22 cellular contexts compared by ENCODE assay signal in genomic region chr4:36786519-36786918, GRCh38.
DNase-seq lines count a peak whose midpoint lies in the region; ATAC-seq, FAIRE-seq and TF ChIP-seq lines count a peak whose summit lies in the region.
"Had no signal": no experiment of that assay in that cellular context is flagged by ENCODE, and none has a peak within 500 bp of the region (broad histone marks: within the 10 kb centered on the region; RNA-seq: fewer than 3 reads in every experiment).

No MANE protein-coding gene starts in this region.

- no peaks in the 10 kb centered on the region for H4K20me1 ChIP-seq in astrocyte (ENCODE audit: insufficient read depth, low read length)

- no peaks in the 10 kb centered on the region for H3K36me3 ChIP-seq in astrocyte (ENCODE audit: insufficient read depth, low read length)

- H3K9ac ChIP-seq in astrocyte (ENCODE audit: low read length) = no peak overlapping the region
- H3K9ac ChIP-seq: SK-N-SH had no signal

- H3K27me3 Mint-ChIP-seq in astrocyte (ENCODE audit: low read depth, unreplicated experiment) = no peaks in the 10 kb centered on the region
- H3K27me3 Mint-ChIP-seq: T-cell had no signal

- H3K4me1 ChIP-seq in astrocyte (ENCODE audit: insufficient read depth, low read length) = peaks cover 4% of the 10 kb centered on the region

- H2AFZ ChIP-seq in astrocyte (ENCODE audit: low read depth, low read length) = no peak overlapping the region

- peak; percentile 23 for FAIRE-seq in astrocyte (lab: Jason Lieb, UNC)
- FAIRE-seq: A204.1, H54 had no signal

- no peak for TF ChIP-seq CTCF in astrocyte (IDR thresholded peaks at IDR 0.05; ENCODE audit: insufficient read depth, low read depth, low read length)

- H3K9me3 Mint-ChIP-seq in astrocyte (ENCODE audit: unreplicated experiment) = no peaks in the 10 kb centered on the region
- H3K9me3 Mint-ChIP-seq: T-cell had no signal

- no peak overlapping the region for H3K4me3 Mint-ChIP-seq in astrocyte (ENCODE audit: unreplicated experiment)
- H3K4me3 Mint-ChIP-seq: T-cell had no signal

- H3K4me1 Mint-ChIP-seq in astrocyte (ENCODE audit: low read depth, unreplicated experiment) = peaks cover 14% of the 10 kb centered on the region
- H3K4me1 Mint-ChIP-seq: T-cell had no signal

- peak overlapping the region; percentile 29 for H3K27ac ChIP-seq in astrocyte (ENCODE audit: low read depth, low read length)
- no peak overlapping the region for H3K27ac ChIP-seq in substantia nigra (ENCODE audit: low read depth, low read length, poor library complexity, severe bottlenecking)
- H3K27ac ChIP-seq: C4-2B had no signal

- DNase-seq in NCI-H748 (lab: John Stamatoyannopoulos, UW; ENCODE audit: unreplicated experiment) (peak; percentile 50), NCI-H748 treated with DMSO at 0.1 percent for 48 hours (lab: John Stamatoyannopoulos, UW) (no peak), NCI-H774 (lab: John Stamatoyannopoulos, UW) (peak; percentile 23), astrocyte (ENCODE audit: low read depth) (peak; percentile 21), non-pigmented ciliary epithelial cell (ENCODE audit: low read depth) (peak; percentile 1), erythroblast (lab: John Stamatoyannopoulos, UW) (no peak), substantia nigra (lab: John Stamatoyannopoulos, UW) (no peak)
- DNase-seq: DMS53, EL, GF-D8, Kasumi-1, NCI-H1436, NCI-H2029, NCI-H2171, NCI-H82, Right ventricle myocardium superior, SK-N-SH, T-cell had no signal

- H3K4me3 ChIP-seq in astrocyte (ENCODE audit: insufficient read depth, low read depth, low read length) = no peak overlapping the region

- ATAC-seq in SK-N-SH treated with all-trans-retinoic acid at 6 μM for 48 hours = no peak
- ATAC-seq: T-cell had no signal

- no peak overlapping the region for H3K27ac Mint-ChIP-seq in astrocyte (ENCODE audit: unreplicated experiment)
- H3K27ac Mint-ChIP-seq: T-cell had no signal

- no peaks in the 10 kb centered on the region for H3K36me3 Mint-ChIP-seq in astrocyte (ENCODE audit: low read depth, unreplicated experiment)
- H3K36me3 Mint-ChIP-seq: T-cell had no signal

- no peaks in the 10 kb centered on the region for H3K9me3 ChIP-seq in astrocyte (ENCODE audit: insufficient read depth, low read depth, low read length)
- H3K9me3 ChIP-seq: SK-N-SH had no signal

- H3K4me2 ChIP-seq in astrocyte (ENCODE audit: low read length) = peak overlapping the region; percentile 37
- H3K4me2 ChIP-seq: SK-N-SH had no signal

- H3K27me3 ChIP-seq in astrocyte (ENCODE audit: insufficient read depth, low read length) = no peaks in the 10 kb centered on the region

- H3K79me2 ChIP-seq in astrocyte (ENCODE audit: insufficient read depth, low read length) = no peaks in the 10 kb centered on the region

- TF ChIP-seq POLR2A in erythroblast (IDR thresholded peaks at IDR 0.05; ENCODE audit: low read length) = no peak

TF ChIP-seq in SK-N-SH treated with all-trans-retinoic acid at 6 μM for 48 hours, 23 proteins besides CTCF, POLR2A, EP300 and RAD21:
- TF ChIP-seq ZNF8 (CRISPR knock-in tag; IDR thresholded peaks at IDR 0.05) (no peak), OSR1 (CRISPR knock-in tag; IDR thresholded peaks at IDR 0.05) (no peak), ESRRG (CRISPR knock-in tag; IDR thresholded peaks at IDR 0.05) (no peak), ISL1 (CRISPR knock-in tag; IDR thresholded peaks at IDR 0.05) (no peak), ZFP30 (CRISPR knock-in tag; IDR thresholded peaks at IDR 0.05) (no peak), CSDC2 (CRISPR knock-in tag; IDR thresholded peaks at IDR 0.05) (no peak), POU6F1 (CRISPR knock-in tag; IDR thresholded peaks at IDR 0.05; ENCODE audit: borderline replicate concordance, low read depth) (no peak)

Comparison
In these comparisons a context has a peak if more than half of its experiments do, and no peak if none do; other contexts are left out.
1. DNase-seq: peak in NCI-H748 (single experiment), NCI-H774 (single experiment), astrocyte (single experiment) and non-pigmented ciliary epithelial cell (single experiment); none in NCI-H748 treated with DMSO at 0.1 percent for 48 hours (single experiment), erythroblast (0 of 2) and substantia nigra (0 of 49).